In the genomic region with DNA sequence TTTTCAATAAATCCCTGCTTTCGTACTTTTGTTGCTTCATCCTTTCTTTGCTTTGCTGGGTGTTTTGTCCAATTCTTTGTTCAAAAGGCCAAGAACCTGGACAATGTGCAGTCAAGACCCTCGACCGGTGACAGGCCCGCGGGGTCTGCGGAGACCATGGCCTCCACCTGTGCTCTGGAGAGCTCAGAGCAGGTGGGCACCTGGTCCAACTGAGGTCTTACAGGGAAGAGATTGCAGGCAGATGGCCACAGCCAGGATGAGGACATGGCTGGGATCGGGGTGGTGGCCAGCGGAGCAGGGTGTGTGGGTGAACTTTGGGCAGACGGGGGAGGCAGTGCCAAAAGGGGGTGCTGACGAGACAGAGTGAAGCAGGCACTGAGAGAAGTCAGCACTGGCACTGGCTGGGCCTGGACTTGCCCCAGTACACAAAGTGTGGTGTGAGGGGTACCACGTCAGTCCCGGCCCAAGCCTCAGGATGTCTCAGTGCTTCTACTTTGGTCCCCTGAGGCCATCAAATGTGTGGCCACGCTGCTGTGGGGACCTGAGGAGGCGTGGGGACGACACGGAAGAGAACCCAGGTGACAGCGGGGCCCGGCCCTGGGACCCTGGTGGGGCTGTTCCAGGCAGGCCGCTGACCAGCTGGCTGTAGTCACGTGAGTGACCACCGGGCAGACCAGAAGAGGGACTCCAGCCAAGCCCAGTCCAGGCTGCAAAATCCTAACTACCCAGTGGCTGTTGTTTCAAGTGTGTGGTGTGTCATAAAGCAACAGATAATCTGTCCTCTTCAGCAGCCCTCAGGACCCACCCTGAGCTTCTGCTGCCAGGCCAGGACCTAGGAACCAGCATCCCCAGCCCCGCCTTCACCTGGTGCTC, we compare ENCODE assay signal across 19 cellular contexts. TPM values are rescaled to one million over a fixed set of nuclear protein-coding genes. Genes with fewer than 3 reads are reported as not detected.
DNase-seq lines count a peak whose midpoint lies in the region; ATAC-seq, FAIRE-seq and TF ChIP-seq lines count a peak whose summit lies in the region.
"Had no signal": no experiment of that assay in that cellular context is flagged by ENCODE, and none has a peak within 500 bp of the region (broad histone marks: within the 10 kb centered on the region; RNA-seq: fewer than 3 reads in every experiment).

No MANE protein-coding gene starts in this region.

- no peaks in the 10 kb centered on the region for H3K9me2 ChIP-seq in PC-9 (ENCODE audit: insufficient read depth)

- CTCF ChIA-PET in GM12878 (lab: Yijun Ruan, JAX): no interaction called here
- CTCF ChIA-PET in PC-9 (lab: Charles Lee): no interaction called here

- H3K4me3 Mint-ChIP-seq in stimulated activated effector memory CD8-positive, alpha-beta T cell treated with anti-CD3 and anti-CD28 coated beads, Interleukin-12 subunit alpha, Interleukin-12 subunit beta, amount 100 ng/mL, for 72 hours: no peak overlapping the region

- H3K27ac ChIP-seq in GM12878 (ENCODE audit: control insufficient read depth, insufficient read depth) (no peak overlapping the region), PC-9 (no peak overlapping the region), tibial artery (no peak overlapping the region)

- H3K27ac Mint-ChIP-seq in activated naive CD4-positive, alpha-beta T cell treated with anti-CD3 and anti-CD28 coated beads, Interleukin-2, amount 50 U/mL, for 72 hours: peak overlapping the region; percentile 62 to 65
- H3K27ac Mint-ChIP-seq in stimulated activated effector memory CD8-positive, alpha-beta T cell treated with anti-CD3 and anti-CD28 coated beads, Interleukin-12 subunit alpha, Interleukin-12 subunit beta, amount 100 ng/mL, for 72 hours: peak overlapping the region; percentile 2
- H3K27ac Mint-ChIP-seq: CD4-positive, alpha-beta memory T cell had no signal

- no peak for DNase-seq in activated naive CD4-positive, alpha-beta T cell treated with anti-CD3 and anti-CD28 coated beads, Interleukin-2, amount 50 U/mL, for 72 hours (ENCODE audit: low spot score in 2 of 2)
- no peak for DNase-seq in activated naive CD4-positive, alpha-beta T cell treated with Interleukin-2 at 50 U/mL for 16 hours
- DNase-seq in GM12878 (ENCODE audit: low read depth, low spot score) (no peak), mucosa of descending colon (peak in 2 of 3 donors; percentile 19 to 29), PC-9 (no peak), tibial artery (no peak), NCI-H2196 treated with DMSO at 0.1 percent for 48 hours (lab: John Stamatoyannopoulos, UW; ENCODE audit: unreplicated experiment) (no peak)
- no peak for DNase-seq in stimulated activated effector memory CD8-positive, alpha-beta T cell treated with anti-CD3 and anti-CD28 coated beads, Interleukin-12 subunit alpha, Interleukin-12 subunit beta, amount 100 ng/mL, for 72 hours (ENCODE audit: low spot score in 2 of 2)
- DNase-seq: 8988T; BE2C; Calu3; CD4-positive, alpha-beta memory T cell; NCI-H187; NCI-H446; NK-92 treated with Interleukin-12 subunit alpha and Interleukin-12 subunit beta, amount 100 ng/mL, for 24 hours had no signal

- no peak for TF ChIP-seq RAD21 in GM12878 (IDR thresholded peaks at IDR 0.05; ENCODE audit: insufficient read depth, low read depth, low read length)

- SMC1A ChIA-PET in GM12878 (lab: Charles Lee; ENCODE audit: uncharacterized antibody, unreplicated experiment): no interaction called here

- no peaks in the 10 kb centered on the region for H3K79me2 ChIP-seq in GM12878 (ENCODE audit: control insufficient read depth, insufficient read depth, low read length)
- H3K79me2 ChIP-seq in PC-9 (ENCODE audit: low read depth): 0 out of 2 replicates have a peak, but pooled peaks cover 3% of the 10 kb centered on the region

- H3K9me3 ChIP-seq in GM12878 (replicated peaks; ENCODE audit: control insufficient read depth, insufficient read depth, low read length) (no peaks in the 10 kb centered on the region), mucosa of descending colon (no peaks in the 10 kb centered on the region), PC-9 (ENCODE audit: insufficient read depth, low read depth) (no peaks in the 10 kb centered on the region), tibial artery (no peaks in the 10 kb centered on the region)
- H3K9me3 ChIP-seq: BE2C had no signal

- TF ChIP-seq CTCF in GM12878 (IDR thresholded peaks at IDR 0.05 in 2 of 3, conservative IDR thresholded peaks at IDR 0.05 in 1 of 3; ENCODE audit: control insufficient read depth in 2 of 3, extremely low read depth in 1 of 3, insufficient read depth in 1 of 3, low read depth in 3 of 3, low read length in 3 of 3): no peak
- TF ChIP-seq CTCF in mucosa of descending colon (IDR thresholded peaks at IDR 0.05): no peak
- no peak for TF ChIP-seq CTCF in PC-9 (conservative IDR thresholded peaks at IDR 0.05)
- TF ChIP-seq CTCF in tibial artery (IDR thresholded peaks at IDR 0.05): no peak

- H3K4me1 ChIP-seq in GM12878 (ENCODE audit: control insufficient read depth, insufficient read depth, low read length) (peaks cover 6% of the 10 kb centered on the region), mucosa of descending colon (ENCODE audit: low read depth) (no peaks in the 10 kb centered on the region), PC-9 (replicated peaks; ENCODE audit: insufficient read depth) (0 out of 2 replicates have a peak, but pooled peaks cover 7% of the 10 kb centered on the region), tibial artery (peaks cover 0 to 23% (median 12%) of the 10 kb centered on the region in 4 donors)
- H3K4me1 ChIP-seq: BE2C had no signal

- POLR2A ChIA-PET in GM12878 (lab: Charles Lee): no interaction called here
- POLR2A ChIA-PET in PC-9 (lab: Charles Lee; ENCODE audit: unreplicated experiment): no interaction called here

- peaks cover 10% of the 10 kb centered on the region; the same call in 1 of the 2 replicates for H3F3A ChIP-seq in PC-9 (ENCODE audit: insufficient read depth, low read depth)

- no peaks in the 10 kb centered on the region for H3K9me3 Mint-ChIP-seq in activated naive CD4-positive, alpha-beta T cell treated with anti-CD3 and anti-CD28 coated beads, Interleukin-2, amount 50 U/mL, for 72 hours
- H3K9me3 Mint-ChIP-seq in stimulated activated effector memory CD8-positive, alpha-beta T cell treated with anti-CD3 and anti-CD28 coated beads, Interleukin-12 subunit alpha, Interleukin-12 subunit beta, amount 100 ng/mL, for 72 hours: no peaks in the 10 kb centered on the region
- H3K9me3 Mint-ChIP-seq: CD4-positive, alpha-beta memory T cell had no signal

- H3K9ac ChIP-seq in GM12878 (ENCODE audit: control insufficient read depth, insufficient read depth, low read length): no peak overlapping the region

- in situ Hi-C loops in GM12878 (cut with MboI): no loop called here

- H3K36me3 Mint-ChIP-seq in activated naive CD4-positive, alpha-beta T cell treated with anti-CD3 and anti-CD28 coated beads, Interleukin-2, amount 50 U/mL, for 72 hours: peaks cover 6 to 11% of the 10 kb centered on the region in 2 donors
- peaks cover 11% of the 10 kb centered on the region for H3K36me3 Mint-ChIP-seq in stimulated activated effector memory CD8-positive, alpha-beta T cell treated with anti-CD3 and anti-CD28 coated beads, Interleukin-12 subunit alpha, Interleukin-12 subunit beta, amount 100 ng/mL, for 72 hours

- BruUV-seq in GM12878 (replicated peaks; lab: Mats Ljungman, UMichigan) (no TSS peak), PC-9 (replicated peaks; lab: Mats Ljungman, UMichigan) (no TSS peak)

- 90% methylated on average over 22 of the region's 22 CpGs for WGBS in GM12878 (ENCODE audit: insufficient coverage, insufficient replicate concordance, low lambda C conversion rate, missing lambda C conversion rate)

- H3K4me1 Mint-ChIP-seq in stimulated activated effector memory CD8-positive, alpha-beta T cell treated with anti-CD3 and anti-CD28 coated beads, Interleukin-12 subunit alpha, Interleukin-12 subunit beta, amount 100 ng/mL, for 72 hours: peaks cover 28% of the 10 kb centered on the region

- no peak for ATAC-seq in activated naive CD4-positive, alpha-beta T cell treated with anti-CD3 and anti-CD28 coated beads, Interleukin-2, amount 50 U/mL, for 72 hours
- ATAC-seq in GM12878: no peak
- ATAC-seq in mucosa of descending colon: no peak
- ATAC-seq in stimulated activated effector memory CD8-positive, alpha-beta T cell treated with anti-CD3 and anti-CD28 coated beads, Interleukin-12 subunit alpha, Interleukin-12 subunit beta, amount 100 ng/mL, for 72 hours: no peak
- ATAC-seq: HCT116, K562 had no signal

- no peak for TF ChIP-seq EP300 in GM12878 (IDR thresholded peaks at IDR 0.05; ENCODE audit: borderline replicate concordance in 1 of 2, control insufficient read depth in 1 of 2, low read depth in 2 of 2, low read length in 2 of 2)

- no peaks in the 10 kb centered on the region for H3K27me3 ChIP-seq in GM12878 (replicated peaks in 1 of 2; ENCODE audit: control insufficient read depth in 2 of 2, insufficient read depth in 2 of 2, low read length in 1 of 2)
- H3K27me3 ChIP-seq in PC-9 (ENCODE audit: insufficient read depth, low read depth): no peaks in the 10 kb centered on the region
- no peaks in the 10 kb centered on the region for H3K27me3 ChIP-seq in tibial artery
- H3K27me3 ChIP-seq: BE2C had no signal

- RAD21 ChIA-PET in GM12878 (lab: Charles Lee; ENCODE audit: unreplicated experiment): no interaction called here

- H2AFZ ChIP-seq in GM12878 (ENCODE audit: control insufficient read depth, low read depth, low read length): no peak overlapping the region
- no peak overlapping the region for H2AFZ ChIP-seq in PC-9

- H3K36me3 ChIP-seq in GM12878 (ENCODE audit: control insufficient read depth in 2 of 2, insufficient read depth in 2 of 2, low read length in 1 of 2) (peaks cover 2 to 3% of the 10 kb centered on the region in 2 experiments; a peak in 3 of 4 replicates), mucosa of descending colon (ENCODE audit: low read depth) (no peaks in the 10 kb centered on the region), PC-9 (ENCODE audit: low read depth) (no peaks in the 10 kb centered on the region), tibial artery (peaks cover 37 to 89% (median 63%) of the 10 kb centered on the region in 3 donors)
- H3K36me3 ChIP-seq: BE2C had no signal

- no peak for FAIRE-seq in GM12878 (lab: Jason Lieb, UNC)
- FAIRE-seq: K562 had no signal

- no peak overlapping the region for H3K4me3 ChIP-seq in GM12878
- no peak overlapping the region for H3K4me3 ChIP-seq in mucosa of descending colon
- H3K4me3 ChIP-seq in PC-9: no peak overlapping the region
- no peak overlapping the region for H3K4me3 ChIP-seq in tibial artery
- H3K4me3 ChIP-seq: K562 had no signal

- no peak overlapping the region for H3K4me2 ChIP-seq in GM12878 (ENCODE audit: control insufficient read depth, insufficient read depth)
- H3K4me2 ChIP-seq in PC-9: no peak overlapping the region

- intact Hi-C loops in GM12878 (cut with micrococcal nuclease; ENCODE audit: unreplicated experiment): no loop called here
- intact Hi-C loops in mucosa of descending colon (cut with DNase I, micrococcal nuclease): no loop called here
- intact Hi-C loops in PC-9 (cut with micrococcal nuclease; ENCODE audit: unreplicated experiment): no loop called here
- intact Hi-C loops in tibial artery (cut with DNase I; ENCODE audit: low total_unique reads): loop anchor here (10.0 kb wide), 1 partner anchor 63 kb away; no protein-coding TSS in a partner anchor

- 0 out of 2 replicates have a peak, but pooled peaks have one; percentile 27 for TF ChIP-seq POLR2A in GM12878 (IDR thresholded peaks at IDR 0.05; ENCODE audit: low read depth, low read length)

- H4K20me1 ChIP-seq in GM12878 (ENCODE audit: control insufficient read depth, insufficient read depth) (no peaks in the 10 kb centered on the region), PC-9 (ENCODE audit: insufficient read depth) (peaks cover 4% of the 10 kb centered on the region)

RNA-seq across cellular contexts. Expression of gene CCDC27, which starts 10.4 kb away (rescaled TPM):
- total RNA-seq in activated naive CD4-positive, alpha-beta T cell treated with anti-CD3 and anti-CD28 coated beads, Interleukin-2, amount 50 U/mL, for 72 hours: not detected
- total RNA-seq in GM12878 (2013; cell fraction: nucleolus; rRNA removed): not detected in 2 replicates
- total RNA-seq in GM12878 (2014; rRNA removed) (not detected in 2 replicates), GM12878 (2014; rRNA removed; fragmentation: Illumina TruSeq; extraction: Trizol) (not detected in 2 replicates), GM12878 (2021) (not detected in 2 replicates), mucosa of descending colon (not detected), PC-9 (2021) (not detected in 2 replicates)
- polyA plus RNA-seq in GM12878 (2011; ENCODE audit: low read depth): not detected
- polyA plus RNA-seq in GM12878 (2011; rRNA removed) (not detected in 2 replicates), GM12878 (2014; fragmentation: Illumina TruSeq; extraction: Trizol) (not detected in 2 replicates), GM12878 (2014; fragmentation: Nextera tagmentation; extraction: Ambion mirVana) (under 1 TPM in 1 of 2 experiments, not detected in 1; 0.05 TPM), GM12878 (2014; rRNA removed) (not detected in 2 replicates), GM12878 (2016; fragmentation: Nextera tagmentation; extraction: Ambion mirVana) (not detected)
- polyA plus RNA-seq in GM12878 (2011; cell fraction: cytosol; rRNA removed): not detected in 2 replicates
- polyA plus RNA-seq in GM12878 (2011; cell fraction: nucleus; rRNA removed): not detected in 2 replicates
- polyA plus RNA-seq in GM12878 (2012): not detected in 2 replicates
- polyA minus RNA-seq in GM12878 (2011; rRNA and poly(A)+ RNA removed): not detected in 2 replicates
- not detected in 2 replicates for polyA minus RNA-seq in GM12878 (2011; cell fraction: cytosol; rRNA and poly(A)+ RNA removed)
- not detected in 2 replicates for polyA minus RNA-seq in GM12878 (2011; cell fraction: nucleus; rRNA and poly(A)+ RNA removed)
- total RNA-seq: Calu3; CD4-positive, alpha-beta memory T cell; OCI-LY7; RPMI7951 had no signal
- polyA plus RNA-seq: CD4-positive, alpha-beta memory T cell had no signal

RNA-seq across cellular contexts. Expression of gene SMIM1, which starts 30.7 kb away (rescaled TPM):
- total RNA-seq in activated naive CD4-positive, alpha-beta T cell treated with anti-CD3 and anti-CD28 coated beads, Interleukin-2, amount 50 U/mL, for 72 hours: 1 to 10 TPM; 1.0 to 2.7 TPM
- total RNA-seq in GM12878 (2013; cell fraction: nucleolus; rRNA removed): 3.9 TPM in 1 of 2 replicates, not detected in the other
- total RNA-seq in GM12878 (2014; rRNA removed) (0.71 TPM in 1 of 2 replicates, not detected in the other), GM12878 (2014; rRNA removed; fragmentation: Illumina TruSeq; extraction: Trizol) (not detected in 2 replicates), GM12878 (2021) (0.53 TPM in 1 of 2 replicates, not detected in the other), mucosa of descending colon (10 to 100 TPM in 1 of 3 donors, 1 to 10 TPM in 2; 1.6 to 16.1 (median 2.6) TPM), PC-9 (2021) (5.9 and 13.2 TPM in 2 replicates)
- not detected for polyA plus RNA-seq in GM12878 (2011; ENCODE audit: low read depth)
- polyA plus RNA-seq in GM12878 (2011; rRNA removed) (0.30 TPM in 1 of 2 replicates, not detected in the other), GM12878 (2014; fragmentation: Illumina TruSeq; extraction: Trizol) (not detected in 2 replicates), GM12878 (2014; fragmentation: Nextera tagmentation; extraction: Ambion mirVana) (not detected), GM12878 (2014; rRNA removed) (0.37 and 1.1 TPM in 2 replicates), GM12878 (2016; fragmentation: Nextera tagmentation; extraction: Ambion mirVana) (not detected)
- 0.54 and 0.92 TPM in 2 replicates for polyA plus RNA-seq in GM12878 (2011; cell fraction: cytosol; rRNA removed)
- 0.36 and 0.94 TPM in 2 replicates for polyA plus RNA-seq in GM12878 (2011; cell fraction: nucleus; rRNA removed)
- 0.97 and 1.8 TPM in 2 replicates for polyA plus RNA-seq in GM12878 (2012)
- polyA minus RNA-seq in GM12878 (2011; rRNA and poly(A)+ RNA removed): not detected in 2 replicates
- not detected in 2 replicates for polyA minus RNA-seq in GM12878 (2011; cell fraction: cytosol; rRNA and poly(A)+ RNA removed)
- polyA minus RNA-seq in GM12878 (2011; cell fraction: nucleus; rRNA and poly(A)+ RNA removed): 0.97 and 1.1 TPM in 2 replicates
- total RNA-seq: RPMI7951 had no signal

RNA-seq across cellular contexts. Expression of gene LRRC47, which starts 54.5 kb away (rescaled TPM):
- total RNA-seq in activated naive CD4-positive, alpha-beta T cell treated with anti-CD3 and anti-CD28 coated beads, Interleukin-2, amount 50 U/mL, for 72 hours: 10 to 100 TPM; 26.8 to 33.9 TPM
- total RNA-seq in GM12878 (2013; cell fraction: nucleolus; rRNA removed): 13.3 and 18.5 TPM in 2 replicates
- total RNA-seq in GM12878 (2014; rRNA removed) (20.9 and 22.9 TPM in 2 replicates), GM12878 (2014; rRNA removed; fragmentation: Illumina TruSeq; extraction: Trizol) (13.7 and 15.3 TPM in 2 replicates), GM12878 (2021) (31.0 and 34.6 TPM in 2 replicates), mucosa of descending colon (10 to 100 TPM; 33.2 to 58.9 (median 34.7) TPM), PC-9 (2021) (34.2 and 35.5 TPM in 2 replicates)
- polyA plus RNA-seq in GM12878 (2011; ENCODE audit: low read depth): 8.3 TPM
- polyA plus RNA-seq in GM12878 (2011; rRNA removed) (24.0 and 25.4 TPM in 2 replicates), GM12878 (2014; fragmentation: Illumina TruSeq; extraction: Trizol) (20.4 and 26.1 TPM in 2 replicates), GM12878 (2014; fragmentation: Nextera tagmentation; extraction: Ambion mirVana) (1 to 10 TPM; 2.5 to 4.5 TPM), GM12878 (2014; rRNA removed) (21.1 and 24.4 TPM in 2 replicates), GM12878 (2016; fragmentation: Nextera tagmentation; extraction: Ambion mirVana) (10 to 100 TPM; 14.1 to 15.3 TPM)
- polyA plus RNA-seq in GM12878 (2011; cell fraction: cytosol; rRNA removed): 13.1 and 14.6 TPM in 2 replicates
- 17.9 and 29.4 TPM in 2 replicates for polyA plus RNA-seq in GM12878 (2011; cell fraction: nucleus; rRNA removed)
- 23.2 and 23.5 TPM in 2 replicates for polyA plus RNA-seq in GM12878 (2012)
- polyA minus RNA-seq in GM12878 (2011; rRNA and poly(A)+ RNA removed): 6.3 and 8.1 TPM in 2 replicates
- polyA minus RNA-seq in GM12878 (2011; cell fraction: cytosol; rRNA and poly(A)+ RNA removed): 6.0 and 6.8 TPM in 2 replicates
- 4.2 and 8.9 TPM in 2 replicates for polyA minus RNA-seq in GM12878 (2011; cell fraction: nucleus; rRNA and poly(A)+ RNA removed)

Comparison
In these comparisons a context has a peak if more than half of its experiments do, and no peak if none do; other contexts are left out.
1. DNase-seq: peak in mucosa of descending colon (2 of 3); none in activated naive CD4-positive, alpha-beta T cell treated with anti-CD3 and anti-CD28 coated beads, Interleukin-2, amount 50 U/mL, for 72 hours (0 of 2), activated naive CD4-positive, alpha-beta T cell treated with Interleukin-2 at 50 U/mL for 16 hours (single experiment), GM12878 (single experiment), stimulated activated effector memory CD8-positive, alpha-beta T cell treated with anti-CD3 and anti-CD28 coated beads, Interleukin-12 subunit alpha, Interleukin-12 subunit beta, amount 100 ng/mL, for 72 hours (0 of 2), PC-9 (0 of 2), tibial artery (0 of 2) and NCI-H2196 treated with DMSO at 0.1 percent for 48 hours (single experiment).